In genomic region chr11:6670202-6670830, GRCh38 we compare ENCODE assay signal across 20 cellular contexts.
"Had no signal": no experiment of that assay in that cellular context is flagged by ENCODE, and none has a peak within 500 bp of the region (broad histone marks: within the 10 kb centered on the region; RNA-seq: fewer than 3 reads in every experiment).

No MANE protein-coding gene starts in this region.

- DNase-seq: activated CD4-positive, alpha-beta T cell treated with anti-CD3 and anti-CD28 coated beads for 48 hours; activated CD8-positive, alpha-beta memory T cell treated with anti-CD3 and anti-CD28 coated beads, Interleukin-2, amount 50 U/mL, for 48 hours; activated effector memory CD4-positive, alpha-beta T cell treated with anti-CD3 and anti-CD28 coated beads, Interleukin-2, amount 50 U/mL, for 16 hours; adrenal gland; colonic mucosa; gastrocnemius medialis; islet precursor cell; left lung; mucosa of descending colon; occipital lobe; right cardiac atrium; SJCRH30; substantia nigra; SW 1271 had no signal

- ATAC-seq: gastrocnemius medialis; left lung; mucosa of descending colon; right cardiac atrium; stimulated activated memory B cell treated with anti-CD40 and anti-IgM and Interleukin-4, amounts not matched to agents 10 μg/mL and 1 μg/mL and 100 μg/mL, for 72 hours had no signal

- H3K27me3 Mint-ChIP-seq: progenitor cell of endocrine pancreas; stimulated activated memory B cell treated with anti-CD40 and anti-IgM and Interleukin-4, amounts not matched to agents 10 μg/mL and 1 μg/mL and 100 μg/mL, for 72 hours had no signal

- H3K27me3 ChIP-seq: adrenal gland, colonic mucosa, gastrocnemius medialis, left lung, SJCRH30 had no signal

- H3K27ac Mint-ChIP-seq: nephron; progenitor cell of endocrine pancreas; stimulated activated memory B cell treated with anti-CD40 and anti-IgM and Interleukin-4, amounts not matched to agents 10 μg/mL and 1 μg/mL and 100 μg/mL, for 72 hours; type B pancreatic cell had no signal

- H3K27ac ChIP-seq: adrenal gland, colonic mucosa, gastrocnemius medialis, left lung, SJCRH30, VCaP had no signal

- H3K4me1 ChIP-seq: colonic mucosa, gastrocnemius medialis, SJCRH30 had no signal

- H3K9me3 Mint-ChIP-seq: nephron; stimulated activated memory B cell treated with anti-CD40 and anti-IgM and Interleukin-4, amounts not matched to agents 10 μg/mL and 1 μg/mL and 100 μg/mL, for 72 hours; type B pancreatic cell had no signal

- H3K4me2 ChIP-seq: smooth muscle cell had no signal

- H3K36me3 ChIP-seq: adrenal gland, colonic mucosa, gastrocnemius medialis, left lung, SJCRH30 had no signal

- H3K4me1 Mint-ChIP-seq: nephron had no signal

- H3K4me3 ChIP-seq: adrenal gland, colonic mucosa, gastrocnemius medialis, left lung, mucosa of descending colon, SJCRH30, smooth muscle cell had no signal

- H3K36me3 Mint-ChIP-seq: stimulated activated memory B cell treated with anti-CD40 and anti-IgM and Interleukin-4, amounts not matched to agents 10 μg/mL and 1 μg/mL and 100 μg/mL, for 72 hours; type B pancreatic cell had no signal

- H3K9me3 ChIP-seq: adrenal gland, colonic mucosa, gastrocnemius medialis, left lung, mucosa of descending colon, SJCRH30 had no signal

- H3K4me3 Mint-ChIP-seq: nephron; stimulated activated memory B cell treated with anti-CD40 and anti-IgM and Interleukin-4, amounts not matched to agents 10 μg/mL and 1 μg/mL and 100 μg/mL, for 72 hours; type B pancreatic cell had no signal
